Comparison of ENCODE assay signal across 17 cellular contexts in genomic region chr9:35706951-35707350, GRCh38. TPM values are rescaled to one million over a fixed set of nuclear protein-coding genes. Genes with fewer than 3 reads are reported as not detected.
"Had no signal": no experiment of that assay in that cellular context is flagged by ENCODE, and none has a peak within 500 bp of the region (broad histone marks: within the 10 kb centered on the region; RNA-seq: fewer than 3 reads in every experiment).

No MANE protein-coding gene starts in this region.

- ATAC-seq: activated CD4-positive, CD25-positive, alpha-beta regulatory T cell treated with anti-CD3 and anti-CD28 coated beads, Interleukin-2, amount 50 U/mL, for 24 hours; left lung; right lobe of liver had no signal

- H3K27ac ChIP-seq: adrenal gland, esophagus squamous epithelium, left lung, right lobe of liver, tibial nerve, uterus had no signal

- H3K9me3 Mint-ChIP-seq: nephron progenitor cell had no signal

- H3K4me3 Mint-ChIP-seq: nephron progenitor cell had no signal

- H3K36me3 ChIP-seq: uterus had no signal

- H3K9me3 ChIP-seq: adrenal gland, esophagus squamous epithelium, left lung, right lobe of liver, tibial nerve, uterus had no signal

- H3K4me3 ChIP-seq: adrenal gland, esophagus squamous epithelium, left lung, right lobe of liver, tibial nerve, uterus had no signal

- H3K27me3 ChIP-seq: adrenal gland, esophagus squamous epithelium, left lung, right lobe of liver, tibial nerve, uterus had no signal

- DNase-seq: activated CD4-positive, alpha-beta T cell treated with anti-CD3 and anti-CD28 coated beads, Interleukin-2, amount 50 U/mL, for 1 hour; activated naive CD4-positive, alpha-beta T cell treated with anti-CD3 and anti-CD28 coated beads, Interleukin-2, amount 50 U/mL, for 16 hours; activated T-cell treated with anti-CD3 and anti-CD28 coated beads for 4 hours; adrenal gland; esophagus squamous epithelium; hippocampal formation; kidney; left lung; nephron progenitor cell; right lobe of liver; stimulated activated CD4-positive, alpha-beta T cell treated with anti-CD3 and anti-CD28 coated beads, Interleukin-1b, Interleukin-23, amount 100 ng/mL, for 48 hours; T-helper 9 cell; uterus had no signal

- H3K4me1 ChIP-seq: adrenal gland, esophagus squamous epithelium, left lung, right lobe of liver, tibial nerve, uterus had no signal

RNA-seq across cellular contexts. Expression of gene CA9, which starts 33.2 kb away (rescaled TPM):
- total RNA-seq: fibroblast of villous mesenchyme, osteoblast had no signal
